Comparison of ENCODE assay signal across 22 cellular contexts in the genomic region with DNA sequence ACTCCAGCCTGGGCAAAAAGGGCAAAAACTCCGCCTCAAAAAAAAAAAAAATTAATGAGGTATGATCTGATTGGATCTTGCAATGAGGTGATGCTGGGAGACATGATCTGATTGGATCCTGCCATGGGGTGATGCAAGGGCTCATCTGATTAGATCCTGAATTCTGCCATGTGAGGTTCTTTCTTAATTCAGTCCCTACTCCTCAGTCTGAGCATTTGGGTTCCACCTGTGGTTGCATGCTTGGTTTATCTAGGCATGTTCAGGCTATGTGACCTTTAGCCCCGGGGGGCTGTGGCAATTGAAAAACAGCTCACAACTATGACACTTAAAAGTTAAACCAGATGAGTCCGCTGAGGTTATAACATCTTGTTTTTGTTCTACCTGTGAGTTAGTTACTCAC. TPM values are rescaled to one million over a fixed set of nuclear protein-coding genes. Genes with fewer than 3 reads are reported as not detected.
DNase-seq lines count a peak whose midpoint lies in the region; ATAC-seq and TF ChIP-seq lines count a peak whose summit lies in the region.
"Had no signal": no experiment of that assay in that cellular context is flagged by ENCODE, and none has a peak within 500 bp of the region (broad histone marks: within the 10 kb centered on the region; RNA-seq: fewer than 3 reads in every experiment).

No MANE protein-coding gene starts in this region.

- no peak for TF ChIP-seq POLR2A in NB4 (IDR thresholded peaks at IDR 0.05; ENCODE audit: extremely low read depth, insufficient read length)
- TF ChIP-seq POLR2A in Peyer's patch (IDR thresholded peaks at IDR 0.05), result no peak

- TF ChIP-seq CTCF in NB4 (IDR thresholded peaks at IDR 0.05; ENCODE audit: low read depth, low read length), result no peak
- TF ChIP-seq CTCF in fibroblast of mammary gland (conservative IDR thresholded peaks at IDR 0.05; ENCODE audit: control insufficient read depth, insufficient read depth, low read depth, low read length), result no peak
- TF ChIP-seq CTCF in Peyer's patch (IDR thresholded peaks at IDR 0.05), result no peak

- H3K9me3 ChIP-seq in Peyer's patch, result no peaks in the 10 kb centered on the region

- peaks cover 3 to 5% of the 10 kb centered on the region in 2 donors for H3K9me3 Mint-ChIP-seq in stimulated activated naive B cell treated with anti-CD40 and anti-IgM and Interleukin-4, amounts not matched to agents 10 μg/mL and 1 μg/mL and 100 μg/mL, for 72 hours
- H3K9me3 Mint-ChIP-seq: CD4-positive, CD25-positive, alpha-beta regulatory T cell; HFFc6 had no signal

- peaks cover 10 to 26% of the 10 kb centered on the region in 2 donors for H3K4me1 Mint-ChIP-seq in stimulated activated naive B cell treated with anti-CD40 and anti-IgM and Interleukin-4, amounts not matched to agents 10 μg/mL and 1 μg/mL and 100 μg/mL, for 72 hours

- H3K4me3 ChIP-seq in NB4 (ENCODE audit: low read depth, low read length), result no peak overlapping the region
- H3K4me3 ChIP-seq in fibroblast of mammary gland (ENCODE audit: control insufficient read depth, low read depth, low read length), result no peak overlapping the region
- H3K4me3 ChIP-seq in Peyer's patch, result no peak overlapping the region
- H3K4me3 ChIP-seq: PC-9, SK-N-MC had no signal

- peak; percentile 89 for ATAC-seq in stimulated activated naive B cell treated with anti-CD40 and anti-IgM and Interleukin-4, amounts not matched to agents 10 μg/mL and 1 μg/mL and 100 μg/mL, for 72 hours (replicated peaks)
- ATAC-seq: HepG2, Right ventricle myocardium inferior had no signal

- DNase-seq in HK-2 (ENCODE audit: unreplicated experiment) (peak; percentile 15), NB4 (ENCODE audit: low read depth) (peak; percentile 11), fibroblast of mammary gland (ENCODE audit: low read depth) (peak; percentile 21), NCI-H1436 treated with DMSO at 0.1 percent for 48 hours (lab: John Stamatoyannopoulos, UW) (no peak), Peyer's patch (no peak)
- DNase-seq in stimulated activated naive B cell treated with anti-CD40 and anti-IgM and Interleukin-4, amounts not matched to agents 10 μg/mL and 1 μg/mL and 100 μg/mL, for 72 hours, result peak; percentile 13
- no peak for DNase-seq in activated T-cell treated with anti-CD3 and anti-CD28 coated beads, Interleukin-2, amount 50 U/mL, for 48 hours
- DNase-seq: Caco-2; CD4-positive, CD25-positive, alpha-beta regulatory T cell; EL; HFFc6; Kasumi-1; NCI-H1417 treated with DMSO at 0.1 percent for 48 hours; NCI-H2029; NCI-H510A; NCI-H774; PC-9 had no signal

- no peak overlapping the region for H3K27ac ChIP-seq in Peyer's patch
- H3K27ac ChIP-seq: PC-9, SK-N-MC had no signal

- peak overlapping the region; percentile 43 for H3K27ac Mint-ChIP-seq in stimulated activated naive B cell treated with anti-CD40 and anti-IgM and Interleukin-4, amounts not matched to agents 10 μg/mL and 1 μg/mL and 100 μg/mL, for 72 hours
- H3K27ac Mint-ChIP-seq: B cell; CD4-positive, CD25-positive, alpha-beta regulatory T cell; HFFc6 had no signal

- H3K27me3 ChIP-seq in Peyer's patch, result no peaks in the 10 kb centered on the region

- no peak overlapping the region for H3K4me3 Mint-ChIP-seq in stimulated activated naive B cell treated with anti-CD40 and anti-IgM and Interleukin-4, amounts not matched to agents 10 μg/mL and 1 μg/mL and 100 μg/mL, for 72 hours
- H3K4me3 Mint-ChIP-seq: B cell; CD4-positive, CD25-positive, alpha-beta regulatory T cell; HFFc6 had no signal

- H3K36me3 ChIP-seq in Peyer's patch, result no peaks in the 10 kb centered on the region

- peaks cover 7% of the 10 kb centered on the region in 2 donors for H3K36me3 Mint-ChIP-seq in stimulated activated naive B cell treated with anti-CD40 and anti-IgM and Interleukin-4, amounts not matched to agents 10 μg/mL and 1 μg/mL and 100 μg/mL, for 72 hours
- H3K36me3 Mint-ChIP-seq: CD4-positive, CD25-positive, alpha-beta regulatory T cell had no signal

- peaks cover 0 to 5% of the 10 kb centered on the region in 2 donors for H3K27me3 Mint-ChIP-seq in stimulated activated naive B cell treated with anti-CD40 and anti-IgM and Interleukin-4, amounts not matched to agents 10 μg/mL and 1 μg/mL and 100 μg/mL, for 72 hours

- H3K4me1 ChIP-seq in Peyer's patch, result no peaks in the 10 kb centered on the region

RNA-seq across cellular contexts. Expression of gene TRIM6, which starts 4.8 kb away (rescaled TPM):
- 1 to 10 TPM in 3 of 4 donors, under 1 TPM in 1; 0.53 to 3.3 (median 1.3) TPM for total RNA-seq in Peyer's patch
- total RNA-seq: CD4-positive, CD25-positive, alpha-beta regulatory T cell; HepG2 had no signal

RNA-seq across cellular contexts. Expression of gene OR52B6, which starts 10.9 kb away (rescaled TPM):
- total RNA-seq in Peyer's patch, result not detected
- total RNA-seq: B cell; Caco-2; CD4-positive, CD25-positive, alpha-beta regulatory T cell; H4; HepG2; HFFc6; PC-9; Right ventricle myocardium inferior had no signal

RNA-seq across cellular contexts. Expression of gene TRIM34, which starts 33.2 kb away (rescaled TPM):
- 10 to 100 TPM in 3 of 4 donors, 1 to 10 TPM in 1; 6.7 to 14.9 (median 11.0) TPM for total RNA-seq in Peyer's patch

RNA-seq across cellular contexts. Expression of gene OR52H1, which starts 43.3 kb away (rescaled TPM):
- not detected for total RNA-seq in Peyer's patch
- total RNA-seq: Caco-2, H4, HepG2, HFFc6, PC-9, Right ventricle myocardium inferior had no signal

Comparison
In these comparisons a context has a peak if more than half of its experiments do, and no peak if none do; other contexts are left out.
1. DNase-seq: peak in HK-2 (single experiment), NB4 (single experiment), fibroblast of mammary gland (single experiment) and stimulated activated naive B cell treated with anti-CD40 and anti-IgM and Interleukin-4, amounts not matched to agents 10 μg/mL and 1 μg/mL and 100 μg/mL, for 72 hours (single experiment); none in activated T-cell treated with anti-CD3 and anti-CD28 coated beads, Interleukin-2, amount 50 U/mL, for 48 hours (0 of 2), NCI-H1436 treated with DMSO at 0.1 percent for 48 hours (single experiment) and Peyer's patch (0 of 3).